In the genomic region with DNA sequence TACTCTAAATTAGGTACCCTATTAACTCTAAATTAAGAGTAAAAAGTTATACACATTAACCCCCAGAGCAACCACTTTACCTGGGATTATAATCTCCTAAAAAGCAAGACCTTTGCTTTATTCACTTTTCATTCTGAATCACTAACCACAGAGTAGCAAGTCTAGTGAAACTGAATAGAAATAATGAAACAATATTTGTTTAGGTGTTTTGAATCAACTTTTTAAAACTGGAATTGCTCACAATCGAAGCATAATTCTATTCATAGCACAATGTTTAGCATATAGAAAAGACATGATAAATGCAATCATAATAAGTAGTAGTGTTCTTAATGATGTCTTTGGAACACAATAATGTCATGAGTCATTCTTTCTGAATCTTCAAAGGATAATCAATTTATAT, we compare ENCODE assay signal across 16 cellular contexts.
"Had no signal": no experiment of that assay in that cellular context is flagged by ENCODE, and none has a peak within 500 bp of the region (broad histone marks: within the 10 kb centered on the region; RNA-seq: fewer than 3 reads in every experiment).

No MANE protein-coding gene starts in this region.

- H3K4me3 ChIP-seq: colonic mucosa, esophagus muscularis mucosa, left ventricle myocardium inferior, prostate gland, right atrium auricular region, thyroid gland, upper lobe of right lung had no signal

- H3K4me1 ChIP-seq: colonic mucosa, esophagus muscularis mucosa, left ventricle myocardium inferior, prostate gland, right atrium auricular region, thyroid gland, upper lobe of right lung had no signal

- H3K27me3 ChIP-seq: colonic mucosa, esophagus muscularis mucosa, right atrium auricular region, thyroid gland, upper lobe of right lung had no signal

- H3K9me3 ChIP-seq: colonic mucosa, prostate gland, thyroid gland had no signal

- DNase-seq: activated CD4-positive, CD25-positive, alpha-beta regulatory T cell treated with anti-CD3 and anti-CD28 coated beads, Interleukin-2, amount 50 U/mL, for 72 hours; activated naive CD4-positive, alpha-beta T cell treated with Interleukin-2 at 50 U/mL for 16 hours; activated naive CD8-positive, alpha-beta T cell treated with anti-CD3 and anti-CD28 coated beads for 36 hours; activated T-cell treated with anti-CD3 and anti-CD28 coated beads, Interleukin-2, amount 50 U/mL, for 24 hours; colonic mucosa; hippocampal formation; left ventricle myocardium inferior; naive thymus-derived CD8-positive, alpha-beta T cell; stimulated activated CD4-positive, alpha-beta T cell treated with anti-CD3 and anti-CD28 coated beads, Interleukin-4, amount 100 ng/mL, for 4 hours; substantia nigra; thyroid gland; upper lobe of right lung had no signal

- H3K36me3 ChIP-seq: colonic mucosa, esophagus muscularis mucosa, left ventricle myocardium inferior, prostate gland, right atrium auricular region, thyroid gland, upper lobe of right lung had no signal

- ATAC-seq: naive thymus-derived CD8-positive, alpha-beta T cell; upper lobe of right lung had no signal

- H3K27ac ChIP-seq: colonic mucosa, esophagus muscularis mucosa, left ventricle myocardium inferior, prostate gland, right atrium auricular region, thyroid gland, upper lobe of right lung, VCaP had no signal
